ENCODE assay signal across 14 cellular contexts in the genomic region with DNA sequence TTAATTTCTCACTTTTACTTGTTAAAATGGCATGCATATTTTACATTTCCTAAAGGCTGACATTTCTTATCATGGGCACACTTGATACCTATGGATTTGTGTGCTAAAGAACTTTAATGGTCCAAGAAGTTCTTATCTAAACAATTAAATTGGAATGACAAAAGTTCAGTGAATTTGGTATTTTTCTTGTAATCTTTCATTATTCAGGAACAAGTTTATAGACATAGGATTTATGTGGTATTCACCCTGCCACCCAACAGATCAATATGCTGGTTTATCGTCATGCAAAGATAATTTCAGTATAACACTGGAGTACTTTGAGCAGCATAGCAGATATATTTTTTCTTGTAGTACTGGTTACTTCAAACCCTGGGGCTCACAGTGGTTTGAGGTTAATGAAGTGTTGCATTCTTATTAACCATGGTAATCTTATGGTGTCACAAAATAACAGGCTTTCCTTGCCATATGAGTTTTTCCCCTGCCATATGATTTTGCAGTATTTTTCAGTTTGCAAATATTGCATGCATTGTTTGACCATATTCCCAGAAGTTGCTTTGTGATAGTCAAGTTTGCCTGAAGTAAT.
DNase-seq lines count a peak whose midpoint lies in the region; ATAC-seq and TF ChIP-seq lines count a peak whose summit lies in the region.
"Had no signal": no experiment of that assay in that cellular context is flagged by ENCODE, and none has a peak within 500 bp of the region (broad histone marks: within the 10 kb centered on the region; RNA-seq: fewer than 3 reads in every experiment).

No MANE protein-coding gene starts in this region.

- peak in 2 of 3 donors; percentile 75 for ATAC-seq in natural killer cell
- no peak for ATAC-seq in natural killer cell treated with Interleukin-12 subunit alpha and Interleukin-12 subunit beta and Interleukin-15 and Interleukin-18, amount 100 ng/mL, for 72 hours
- no peak for ATAC-seq in SK-N-SH treated with all-trans-retinoic acid at 6 μM for 48 hours

- TF ChIP-seq CTCF in natural killer cell (IDR thresholded peaks at IDR 0.05), result no peak

- H3K9ac ChIP-seq in mesendoderm (ENCODE audit: low read length), result no peak overlapping the region

- no peak overlapping the region for H4K5ac ChIP-seq in mesendoderm (ENCODE audit: low read length)

- no peak overlapping the region for H3K4ac ChIP-seq in mesendoderm (ENCODE audit: low read depth, low read length)

- no peak overlapping the region for H3K4me3 ChIP-seq in mesendoderm (ENCODE audit: low read length)

- H3K27me3 ChIP-seq in mesendoderm (ENCODE audit: insufficient read depth, low read length, poor library complexity), result no peaks in the 10 kb centered on the region

- no peak overlapping the region for H2BK15ac ChIP-seq in mesendoderm (replicated peaks; ENCODE audit: low read depth)

- no peak overlapping the region for H2BK120ac ChIP-seq in mesendoderm (ENCODE audit: low read depth, low read length)

- H2BK5ac ChIP-seq in mesendoderm (ENCODE audit: low read length), result no peak overlapping the region

- H3K27me3 Mint-ChIP-seq in natural killer cell (ENCODE audit: low read depth in 2 of 2), result no peaks in the 10 kb centered on the region
- no peaks in the 10 kb centered on the region for H3K27me3 Mint-ChIP-seq in natural killer cell treated with Interleukin-12 subunit alpha and Interleukin-12 subunit beta and Interleukin-15 and Interleukin-18, amount 100 ng/mL, for 72 hours
- H3K27me3 Mint-ChIP-seq in immature natural killer cell (ENCODE audit: low read depth in 3 of 3), result no peaks in the 10 kb centered on the region
- H3K27me3 Mint-ChIP-seq: CD8-positive, alpha-beta memory T cell had no signal

- H3K4me3 Mint-ChIP-seq in natural killer cell (no peak overlapping the region), immature natural killer cell (peak overlapping the region in 3 of 5 donors; percentile 2 to 18 (median 12))
- no peak overlapping the region for H3K4me3 Mint-ChIP-seq in natural killer cell treated with Interleukin-12 subunit alpha and Interleukin-12 subunit beta and Interleukin-15 and Interleukin-18, amount 100 ng/mL, for 72 hours
- H3K4me3 Mint-ChIP-seq: CD8-positive, alpha-beta memory T cell had no signal

- intact Hi-C loops in natural killer cell (cut with micrococcal nuclease), result no loop called here

- no peak overlapping the region for H3K18ac ChIP-seq in mesendoderm (ENCODE audit: low read length)

- no peaks in the 10 kb centered on the region for H3K79me2 ChIP-seq in mesendoderm (ENCODE audit: control insufficient read depth, insufficient read depth, low read length)

- no CpG with 5 or more reads among the region's 1 CpG for WGBS in mesendoderm (ENCODE audit: extremely low coverage, insufficient coverage, low lambda C conversion rate)

- DNase-seq in natural killer cell (no peak), immature natural killer cell (peak; percentile 48 to 53 (median 50)), mesendoderm (peak; percentile 19), NCI-H1436 (lab: John Stamatoyannopoulos, UW) (no peak), GM19240 (ENCODE audit: insufficient read length, low spot score) (no peak)
- no peak for DNase-seq in natural killer cell treated with Interleukin-12 subunit alpha and Interleukin-12 subunit beta and Interleukin-15 and Interleukin-18, amount 100 ng/mL, for 72 hours (ENCODE audit: low spot score)
- no peak for DNase-seq in activated CD4-positive, alpha-beta T cell treated with anti-CD3 and anti-CD28 coated beads for 1 hour
- DNase-seq: Caco-2; CD8-positive, alpha-beta memory T cell; DND-41; GF-D8; HCEC 1CT had no signal

- no peak overlapping the region for H3K56ac ChIP-seq in mesendoderm (ENCODE audit: low read length)

- no peaks in the 10 kb centered on the region for H3K36me3 ChIP-seq in mesendoderm (ENCODE audit: control insufficient read depth, insufficient read depth, low read length)

- H2AK5ac ChIP-seq in mesendoderm (ENCODE audit: low read length), result no peak overlapping the region

- H3K27ac Mint-ChIP-seq in natural killer cell, result no peak overlapping the region
- no peak overlapping the region for H3K27ac Mint-ChIP-seq in natural killer cell treated with Interleukin-12 subunit alpha and Interleukin-12 subunit beta and Interleukin-15 and Interleukin-18, amount 100 ng/mL, for 72 hours
- peak overlapping the region in 2 of 6 donors; percentile 3 to 39 for H3K27ac Mint-ChIP-seq in immature natural killer cell
- H3K27ac Mint-ChIP-seq: CD8-positive, alpha-beta memory T cell had no signal

- no peak overlapping the region for H3K27ac ChIP-seq in mesendoderm (ENCODE audit: low read depth, low read length)
- H3K27ac ChIP-seq: 22Rv1 had no signal

- H3K79me1 ChIP-seq in mesendoderm (ENCODE audit: low read length), result no peaks in the 10 kb centered on the region

- H3K4me1 Mint-ChIP-seq in natural killer cell (peaks cover 8 to 18% of the 10 kb centered on the region in 2 donors), immature natural killer cell (peaks cover 32 to 59% of the 10 kb centered on the region in 2 donors)
- peaks cover 0 to 2% of the 10 kb centered on the region in 2 donors for H3K4me1 Mint-ChIP-seq in natural killer cell treated with Interleukin-12 subunit alpha and Interleukin-12 subunit beta and Interleukin-15 and Interleukin-18, amount 100 ng/mL, for 72 hours (ENCODE audit: low read depth in 2 of 2)
- H3K4me1 Mint-ChIP-seq: CD8-positive, alpha-beta memory T cell had no signal

- no peak overlapping the region for H4K8ac ChIP-seq in mesendoderm (ENCODE audit: low read depth, low read length)

- H3K36me3 Mint-ChIP-seq in natural killer cell (no peaks in the 10 kb centered on the region), immature natural killer cell (peaks cover 0 to 7% (median 3%) of the 10 kb centered on the region in 3 donors)
- H3K36me3 Mint-ChIP-seq in natural killer cell treated with Interleukin-12 subunit alpha and Interleukin-12 subunit beta and Interleukin-15 and Interleukin-18, amount 100 ng/mL, for 72 hours, result no peaks in the 10 kb centered on the region
- H3K36me3 Mint-ChIP-seq: CD8-positive, alpha-beta memory T cell had no signal

- no peak overlapping the region for H3K23ac ChIP-seq in mesendoderm (ENCODE audit: low read length)

- H3K4me2 ChIP-seq in mesendoderm (ENCODE audit: low read length), result no peak overlapping the region

- H3K4me1 ChIP-seq in mesendoderm (ENCODE audit: control insufficient read depth, low read depth, low read length), result no peaks in the 10 kb centered on the region
- H3K4me1 ChIP-seq: Caco-2 had no signal

- H3K9me3 Mint-ChIP-seq in natural killer cell, result peaks cover 0 to 2% of the 10 kb centered on the region in 2 donors
- H3K9me3 Mint-ChIP-seq in natural killer cell treated with Interleukin-12 subunit alpha and Interleukin-12 subunit beta and Interleukin-15 and Interleukin-18, amount 100 ng/mL, for 72 hours, result peaks cover 4% of the 10 kb centered on the region
- H3K9me3 Mint-ChIP-seq in immature natural killer cell, result peaks cover 0 to 2% (median 0%) of the 10 kb centered on the region in 6 donors

TF ChIP-seq in SK-N-SH treated with all-trans-retinoic acid at 6 μM for 48 hours, 23 proteins besides CTCF, POLR2A, EP300 and RAD21:
- TF ChIP-seq CSRNP3 (CRISPR knock-in tag; IDR thresholded peaks at IDR 0.05), result no peak

Comparison
In these comparisons a context has a peak if more than half of its experiments do, and no peak if none do; other contexts are left out.
1. ATAC-seq: peak in natural killer cell (2 of 3); none in natural killer cell treated with Interleukin-12 subunit alpha and Interleukin-12 subunit beta and Interleukin-15 and Interleukin-18, amount 100 ng/mL, for 72 hours (0 of 2) and SK-N-SH treated with all-trans-retinoic acid at 6 μM for 48 hours (single experiment).
2. DNase-seq: peak in immature natural killer cell (3 of 3) and mesendoderm (single experiment); none in natural killer cell (single experiment), natural killer cell treated with Interleukin-12 subunit alpha and Interleukin-12 subunit beta and Interleukin-15 and Interleukin-18, amount 100 ng/mL, for 72 hours (single experiment), NCI-H1436 (single experiment), activated CD4-positive, alpha-beta T cell treated with anti-CD3 and anti-CD28 coated beads for 1 hour (single experiment) and GM19240 (single experiment).
3. H3K4me3 Mint-ChIP-seq: peak in immature natural killer cell (3 of 5); none in natural killer cell (single experiment) and natural killer cell treated with Interleukin-12 subunit alpha and Interleukin-12 subunit beta and Interleukin-15 and Interleukin-18, amount 100 ng/mL, for 72 hours (single experiment).